8 cellular contexts compared by ENCODE assay signal in the genomic region with DNA sequence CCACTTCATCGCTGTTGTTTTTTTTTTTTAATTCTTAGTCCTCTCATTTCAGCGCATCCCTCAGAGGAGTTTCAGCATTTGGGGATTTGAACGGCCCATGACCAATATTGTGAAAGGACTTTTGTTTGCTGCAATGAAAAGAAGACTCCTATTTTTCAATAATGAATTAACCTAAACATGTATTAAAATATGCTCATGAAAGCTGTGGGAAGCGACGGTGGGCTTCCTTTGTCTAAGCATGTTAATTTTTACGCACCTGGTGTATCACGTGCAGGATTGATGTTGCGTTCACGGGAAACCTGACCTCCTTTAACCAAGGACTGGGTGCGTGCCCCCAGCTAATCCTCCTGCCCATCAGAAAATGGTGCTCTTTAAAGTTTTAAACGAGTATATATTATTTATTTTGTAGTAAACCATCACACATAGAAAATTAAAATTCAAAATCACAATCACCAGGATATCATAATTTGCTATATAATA. TPM values are rescaled to one million over a fixed set of nuclear protein-coding genes. Genes with fewer than 3 reads are reported as not detected.
DNase-seq lines count a peak whose midpoint lies in the region; ATAC-seq and TF ChIP-seq lines count a peak whose summit lies in the region.

No MANE protein-coding gene starts in this region.

- no peak for TF ChIP-seq CTCF in suprapubic skin (IDR thresholded peaks at IDR 0.05)

- no peak for DNase-seq in T-helper 2 cell treated with Interferon-gamma antibody and Interleukin-4, amounts not matched to agents 5 μg/mL and 100 μg/mL, for 36 hours (ENCODE audit: low spot score)
- DNase-seq in T-helper 2 cell (no peak), T-helper 17 cell (no peak), suprapubic skin (ENCODE audit: low spot score in 2 of 2) (no peak), left lobe of liver (ENCODE audit: low spot score) (no peak), midbrain (lab: John Stamatoyannopoulos, UW) (no peak)

- H3K4me3 ChIP-seq in iPS-18a (ENCODE audit: low read length) (peak overlapping the region; percentile 75), suprapubic skin (peak overlapping the region; percentile 94)

- H3K4me1 ChIP-seq in iPS-18a (ENCODE audit: control insufficient read depth, low read depth, low read length) = peaks cover 6% of the 10 kb centered on the region
- H3K4me1 ChIP-seq in suprapubic skin = peaks cover 16% of the 10 kb centered on the region

- peaks cover 7% of the 10 kb centered on the region for H3K4me1 Mint-ChIP-seq in T-helper 2 cell treated with Interferon-gamma antibody and Interleukin-4, amounts not matched to agents 5 μg/mL and 100 μg/mL, for 36 hours (ENCODE audit: low read depth)
- peaks cover 13% of the 10 kb centered on the region for H3K4me1 Mint-ChIP-seq in T-helper 17 cell

- peak overlapping the region; percentile 12 for H3K27ac Mint-ChIP-seq in T-helper 2 cell treated with Interferon-gamma antibody and Interleukin-4, amounts not matched to agents 5 μg/mL and 100 μg/mL, for 36 hours
- peak overlapping the region; percentile 60 for H3K27ac Mint-ChIP-seq in T-helper 17 cell

- no peaks in the 10 kb centered on the region for H3K36me3 ChIP-seq in iPS-18a (ENCODE audit: control insufficient read depth, low read depth, low read length)
- no peaks in the 10 kb centered on the region for H3K36me3 ChIP-seq in suprapubic skin

- H3K4me3 Mint-ChIP-seq in T-helper 2 cell treated with Interferon-gamma antibody and Interleukin-4, amounts not matched to agents 5 μg/mL and 100 μg/mL, for 36 hours = peak overlapping the region; percentile 80
- peak overlapping the region; percentile 90 for H3K4me3 Mint-ChIP-seq in T-helper 17 cell

- H3K27ac ChIP-seq in iPS-18a (ENCODE audit: low read length) = no peak overlapping the region
- H3K27ac ChIP-seq in suprapubic skin = no peak overlapping the region

- no peak for TF ChIP-seq POLR2A in suprapubic skin (IDR thresholded peaks at IDR 0.05)

- 39% methylated on average over 11 of the region's 11 CpGs for WGBS in suprapubic skin

- no peaks in the 10 kb centered on the region for H3K36me3 Mint-ChIP-seq in T-helper 2 cell treated with Interferon-gamma antibody and Interleukin-4, amounts not matched to agents 5 μg/mL and 100 μg/mL, for 36 hours (ENCODE audit: low read depth)
- H3K36me3 Mint-ChIP-seq in T-helper 17 cell (ENCODE audit: low read depth) = no peaks in the 10 kb centered on the region

- H3K9me3 ChIP-seq in T-helper 17 cell (ENCODE audit: control insufficient read depth, low read length, poor library complexity, severe bottlenecking) = no peaks in the 10 kb centered on the region
- no peaks in the 10 kb centered on the region for H3K9me3 ChIP-seq in iPS-18a (ENCODE audit: control insufficient read depth, low read depth, low read length)
- no peaks in the 10 kb centered on the region for H3K9me3 ChIP-seq in suprapubic skin

- H3K9me3 Mint-ChIP-seq in T-helper 2 cell treated with Interferon-gamma antibody and Interleukin-4, amounts not matched to agents 5 μg/mL and 100 μg/mL, for 36 hours = no peaks in the 10 kb centered on the region

- peak overlapping the region; percentile 32 for H3K9ac ChIP-seq in iPS-18a (ENCODE audit: low read length)

- H3K27me3 Mint-ChIP-seq in T-helper 2 cell treated with Interferon-gamma antibody and Interleukin-4, amounts not matched to agents 5 μg/mL and 100 μg/mL, for 36 hours (ENCODE audit: low read depth) = peaks cover 47% of the 10 kb centered on the region
- peaks cover 8% of the 10 kb centered on the region for H3K27me3 Mint-ChIP-seq in T-helper 17 cell

- ATAC-seq in T-helper 17 cell (no peak), GM18502 (IDR thresholded peaks at IDR 0.05; ENCODE audit: poor library complexity, unreplicated experiment) (no peak), left lobe of liver (no peak)

- no peak for TF ChIP-seq EP300 in suprapubic skin (IDR thresholded peaks at IDR 0.05)

- H3K27me3 ChIP-seq in iPS-18a (ENCODE audit: control insufficient read depth, insufficient read depth, low read length) (peaks cover 28% of the 10 kb centered on the region), suprapubic skin (no peaks in the 10 kb centered on the region)

RNA-seq across cellular contexts. Expression of a gene that starts 0.6 kb away (rescaled TPM):
- under 1 TPM in 1 of 2 donors, not detected in 1; 0.10 TPM for total RNA-seq in T-helper 17 cell
- total RNA-seq in suprapubic skin = 1 to 10 TPM in 1 of 4 donors, under 1 TPM in 2, not detected in 1; 0.60 to 1.5 (median 0.97) TPM
- total RNA-seq in left lobe of liver = 0.30 TPM

RNA-seq across cellular contexts. Expression of a gene that starts 46.3 kb away (rescaled TPM):
- 10 to 100 TPM; 16.8 to 21.3 TPM for total RNA-seq in T-helper 17 cell
- 10 to 100 TPM; 20.6 to 35.7 (median 28.7) TPM for total RNA-seq in suprapubic skin
- total RNA-seq in left lobe of liver = 16.9 TPM
